In the genomic region with DNA sequence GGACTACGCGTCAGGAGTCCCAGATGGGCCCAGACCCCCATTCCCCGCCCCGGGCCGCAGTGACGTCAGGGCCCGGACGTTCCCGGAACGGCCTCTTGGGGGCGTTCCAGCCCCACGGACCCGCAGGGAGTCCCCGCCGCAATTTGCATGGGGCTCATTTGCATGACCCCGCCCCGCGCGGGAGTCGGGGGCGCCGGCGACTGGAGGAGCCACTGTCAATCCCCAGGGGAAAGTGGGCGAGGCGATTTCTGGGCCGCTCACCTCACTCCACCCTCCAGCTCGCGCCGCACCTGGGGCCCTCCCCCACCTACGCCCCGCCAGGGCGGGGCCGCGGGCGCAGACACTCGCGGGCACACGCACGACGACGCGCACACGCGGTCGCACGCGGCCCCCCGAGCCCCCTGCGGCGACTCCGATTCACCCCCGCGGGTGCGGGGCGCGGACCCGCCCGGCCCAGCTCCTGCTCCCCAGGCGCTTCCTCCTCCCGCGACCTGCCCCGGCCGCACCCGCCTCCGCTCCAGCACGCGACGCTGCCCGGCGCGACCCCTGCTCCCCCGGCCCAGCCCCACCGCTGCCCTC, we compare ENCODE assay signal across 9 cellular contexts. TPM values are rescaled to one million over a fixed set of nuclear protein-coding genes. Genes with fewer than 3 reads are reported as not detected.
DNase-seq lines count a peak whose midpoint lies in the region; ATAC-seq, FAIRE-seq and TF ChIP-seq lines count a peak whose summit lies in the region.
"Had no signal": no experiment of that assay in that cellular context is flagged by ENCODE, and none has a peak within 500 bp of the region (broad histone marks: within the 10 kb centered on the region; RNA-seq: fewer than 3 reads in every experiment).

No MANE protein-coding gene starts in this region.

- peaks cover 9% of the 10 kb centered on the region for H3K4me1 Mint-ChIP-seq in mesothelial cell of epicardium

- no peak overlapping the region for H3K14ac ChIP-seq in H1 (ENCODE audit: insufficient read length)

- H2BK20ac ChIP-seq in H1 (ENCODE audit: low read length) = no peak overlapping the region

- H2BK12ac ChIP-seq in H1 (ENCODE audit: low read depth, low read length) = no peak overlapping the region

- peak; percentile 75 to 79 for TF ChIP-seq RAD21 in H1 (IDR thresholded peaks at IDR 0.05 in 1 of 2, conservative IDR thresholded peaks at IDR 0.05 in 1 of 2; ENCODE audit: low read depth in 2 of 2, low read length in 2 of 2)

- peaks cover 0 to 18% (median 14%) of the 10 kb centered on the region in 4 experiments; a peak in 5 of 7 replicates for H3K27me3 ChIP-seq in H1 (replicated peaks in 1 of 4; ENCODE audit: control insufficient read depth in 3 of 4, extremely low read depth in 1 of 4, insufficient read depth in 3 of 4, low read length in 3 of 4)

- H2BK15ac ChIP-seq in H1 (ENCODE audit: low read length) = no peak overlapping the region

- H3K9me3 ChIP-seq in H1 (ENCODE audit: insufficient read depth in 2 of 2, low read depth in 1 of 2, low read length in 1 of 2) = no peaks in the 10 kb centered on the region

- H3K27ac ChIP-seq in H1 (ENCODE audit: low read depth, low read length) = no peak overlapping the region
- H3K27ac ChIP-seq: C4-2B had no signal

- peaks cover 8% of the 10 kb centered on the region for H3K23me2 ChIP-seq in H1 (ENCODE audit: low read depth, low read length)

- WGBS in H1 (ENCODE audit: extremely low coverage in 1 of 2, insufficient coverage in 1 of 2, insufficient read length in 1 of 2, insufficient replicate concordance in 2 of 2, low coverage in 1 of 2, low lambda C conversion rate in 2 of 2, missing lambda C conversion rate in 1 of 2), 2 experiments = 0% methylated on average over 3 of the region's 73 CpGs; no CpG with 5 or more reads in 1 of the 2 experiments

- H3K9ac ChIP-seq in H1 (replicated peaks in 1 of 4; ENCODE audit: extremely low read depth in 1 of 4, low read depth in 3 of 4, low read length in 3 of 4) = peak overlapping the region in 2 of 4 experiments; percentile 30 to 76; a peak in 3 of 7 replicates

- H3K56ac ChIP-seq in H1 (replicated peaks; ENCODE audit: insufficient read length, low read depth, low read length) = no peak overlapping the region

- no peak overlapping the region for H4K91ac ChIP-seq in H1 (replicated peaks; ENCODE audit: insufficient read length, low read length)

- H3K27me3 Mint-ChIP-seq in mesothelial cell of epicardium (ENCODE audit: low read depth) = peaks cover 17% of the 10 kb centered on the region

- peak overlapping the region; percentile 32 to 67 (median 36); a peak in 5 of 8 replicates for H3K4me3 ChIP-seq in H1 (ENCODE audit: extremely low read depth in 1 of 4, insufficient read depth in 2 of 4, low read depth in 3 of 4, low read length in 4 of 4)

- H2BK5ac ChIP-seq in H1 (ENCODE audit: low read depth, low read length) = no peak overlapping the region

- no peak overlapping the region for H4K5ac ChIP-seq in H1 (ENCODE audit: insufficient read length, low read depth, low read length)

- H3K36me3 Mint-ChIP-seq in mesothelial cell of epicardium = peaks cover 4% of the 10 kb centered on the region

- no peak overlapping the region for H3K23ac ChIP-seq in H1 (ENCODE audit: insufficient read length)

- FAIRE-seq in H1 (lab: Jason Lieb, UNC) = no peak

- H3K18ac ChIP-seq in H1 (ENCODE audit: extremely low read depth, low read length) = no peak overlapping the region; the same call in 1 of the 2 replicates

- TF ChIP-seq CTCF in H1 (IDR thresholded peaks at IDR 0.05; ENCODE audit: control extremely low read depth in 1 of 3, insufficient read depth in 1 of 3, low read depth in 1 of 3, low read length in 3 of 3) = peak in 2 of 3 experiments; percentile 75 to 76; a peak in 3 of 4 replicates
- peak; percentile 95 for TF ChIP-seq CTCF in mesothelial cell of epicardium (IDR thresholded peaks at IDR 0.05; ENCODE audit: unreplicated experiment)

- TF ChIP-seq EP300 in H1 (IDR thresholded peaks at IDR 0.05; ENCODE audit: borderline replicate concordance in 1 of 2, low read depth in 2 of 2, low read length in 2 of 2) = peak in 1 of 2 experiments; percentile 47; a peak in 1 of 3 replicates

- no peaks in the 10 kb centered on the region for H3K9me3 Mint-ChIP-seq in mesothelial cell of epicardium

- no peaks in the 10 kb centered on the region for H3K79me2 ChIP-seq in H1 (ENCODE audit: control insufficient read depth in 1 of 2, insufficient read depth in 2 of 2, low read length in 2 of 2)

- no peak overlapping the region for H3K4ac ChIP-seq in H1 (replicated peaks; ENCODE audit: insufficient read length, low read depth, low read length)

- DNase-seq in SIG-M5 treated with dmso at 0.1 percent for 504 hours (lab: John Stamatoyannopoulos, UW; ENCODE audit: unreplicated experiment) (peak; percentile 68), SIG-M5 (lab: John Stamatoyannopoulos, UW) (no peak), NCI-H446 treated with DMSO at 0.1 percent for 48 hours (lab: John Stamatoyannopoulos, UW) (peak; percentile 70), H1 (ENCODE audit: low read depth in 1 of 2, low spot score in 2 of 2) (peak; percentile 81 to 97), mesothelial cell of epicardium (ENCODE audit: low spot score in 2 of 2, unreplicated experiment in 2 of 2) (peak; percentile 93 to 97)
- peak; percentile 70 to 79 for DNase-seq in activated CD8-positive, alpha-beta memory T cell treated with anti-CD3 and anti-CD28 coated beads for 1 hour (ENCODE audit: extremely low read depth in 1 of 2, low read depth in 1 of 2)
- DNase-seq in stimulated activated CD8-positive, alpha-beta memory T cell treated with anti-CD3 and anti-CD28 coated beads, Interleukin-2, amount 100 ng/mL, for 48 hours (ENCODE audit: low read depth in 2 of 2) = peak; percentile 87 to 93

- H4K20me1 ChIP-seq in H1 (replicated peaks in 1 of 2; ENCODE audit: control insufficient read depth in 1 of 2, insufficient read depth in 2 of 2, low read length in 2 of 2) = peaks cover 31 to 50% of the 10 kb centered on the region in 2 experiments

- H3K27ac Mint-ChIP-seq in mesothelial cell of epicardium = no peak overlapping the region

- peak overlapping the region; percentile 49 to 75; a peak in 3 of 4 replicates for H3K4me2 ChIP-seq in H1 (ENCODE audit: insufficient read depth in 1 of 2, low read depth in 2 of 2, low read length in 2 of 2)

- H3K36me3 ChIP-seq in H1 (ENCODE audit: control insufficient read depth in 2 of 4, insufficient read depth in 4 of 4, low read length in 3 of 4) = peaks cover 0 to 7% (median 0%) of the 10 kb centered on the region in 4 experiments; a peak in 2 of 8 replicates

- peak; percentile 73 for ATAC-seq in HG03095 (IDR thresholded peaks at IDR 0.05; ENCODE audit: unreplicated experiment)

- H3K4me1 ChIP-seq in H1 (replicated peaks in 1 of 4; ENCODE audit: control insufficient read depth in 3 of 4, insufficient read depth in 4 of 4, low read length in 3 of 4) = peaks cover 0 to 23% (median 11%) of the 10 kb centered on the region in 4 experiments; a peak in 6 of 7 replicates

- no peak overlapping the region for H4K8ac ChIP-seq in H1 (ENCODE audit: extremely low read depth, insufficient read depth, low read length)

- H3K4me3 Mint-ChIP-seq in mesothelial cell of epicardium = peak overlapping the region; percentile 59

- H3K79me1 ChIP-seq in H1 (ENCODE audit: low read depth, low read length) = peaks cover 4% of the 10 kb centered on the region

- POLR2A ChIA-PET in H1 (lab: Charles Lee; ENCODE audit: partially characterized antibody) = interaction anchor here (0.5 to 10.9 kb wide), 18 partner anchors 7 to 396 kb away, joined by 3 to 245 read pairs (median 4); a partner anchor contains a TSS

- CTCF ChIA-PET in H1 (lab: Charles Lee; ENCODE audit: partially characterized antibody) = interaction anchor here (0.8 to 4.5 kb wide), 12 partner anchors 9 to 246 kb away, joined by 3 to 60 read pairs (median 4); a partner anchor contains a TSS

- no peak overlapping the region for H2AFZ ChIP-seq in H1 (ENCODE audit: low read length)

- H2AK5ac ChIP-seq in H1 (ENCODE audit: low read depth, low read length) = no peak overlapping the region

- peak in 1 of 2 experiments; percentile 45; a peak in 1 of 3 replicates for TF ChIP-seq POLR2A in H1 (IDR thresholded peaks at IDR 0.05; ENCODE audit: control extremely low read depth in 1 of 2, low read depth in 2 of 2, low read length in 2 of 2)

- H2BK120ac ChIP-seq in H1 (replicated peaks; ENCODE audit: low read depth, low read length) = no peak overlapping the region

RNA-seq across cellular contexts. Expression of a gene that starts 13.2 kb away (rescaled TPM):
- total RNA-seq in H1 (2021; fragmentation: NEBNext Ultra II Directional; extraction: Animal tissue kit (Norgen Biotek cat#: 25700)) = 155 and 162 TPM in 2 replicates
- polyA plus RNA-seq in H1 (2011; rRNA removed) = 52.3 and 104 TPM in 2 replicates
- 82.7 TPM for polyA plus RNA-seq in H1 (2011; cell fraction: cytosol; rRNA removed)
- 556 TPM for polyA plus RNA-seq in H1 (2011; cell fraction: nucleus; rRNA removed)
- polyA plus RNA-seq in H1 (2012, experiment 1 of 2) = 93.3 to 153 TPM (median 143 TPM) in 4 replicates
- 95.8 TPM for polyA plus RNA-seq in H1 (2012, experiment 2 of 2)
- polyA plus RNA-seq in H1 (2013, experiment 1 of 2) = 113 TPM
- 84.3 TPM for polyA plus RNA-seq in H1 (2013, experiment 2 of 2)
- 35.4 and 47.0 TPM in 2 replicates for polyA minus RNA-seq in H1 (2011; rRNA and poly(A)+ RNA removed)
- polyA minus RNA-seq in H1 (2011; cell fraction: cytosol; rRNA and poly(A)+ RNA removed) = 94.9 TPM
- polyA minus RNA-seq in H1 (2011; cell fraction: nucleus; rRNA and poly(A)+ RNA removed) = 130 TPM
- total RNA-seq in mesothelial cell of epicardium = 502 to 532 TPM (median 514 TPM) in 3 replicates

RNA-seq across cellular contexts. Expression of a gene that starts 19.8 kb away (rescaled TPM):
- 27.7 and 29.3 TPM in 2 replicates for total RNA-seq in H1 (2021; fragmentation: NEBNext Ultra II Directional; extraction: Animal tissue kit (Norgen Biotek cat#: 25700))
- polyA plus RNA-seq in H1 (2011; rRNA removed) = 121 and 123 TPM in 2 replicates
- polyA plus RNA-seq in H1 (2011; cell fraction: cytosol; rRNA removed) = 83.6 TPM
- polyA plus RNA-seq in H1 (2011; cell fraction: nucleus; rRNA removed) = 56.0 TPM
- 15.3 to 54.0 TPM (median 48.7 TPM) in 4 replicates for polyA plus RNA-seq in H1 (2012, experiment 1 of 2)
- 32.5 TPM for polyA plus RNA-seq in H1 (2012, experiment 2 of 2)
- polyA plus RNA-seq in H1 (2013, experiment 1 of 2) = 35.2 TPM
- polyA plus RNA-seq in H1 (2013, experiment 2 of 2) = 36.8 TPM
- 6.5 and 11.0 TPM in 2 replicates for polyA minus RNA-seq in H1 (2011; rRNA and poly(A)+ RNA removed)
- 18.9 TPM for polyA minus RNA-seq in H1 (2011; cell fraction: cytosol; rRNA and poly(A)+ RNA removed)
- polyA minus RNA-seq in H1 (2011; cell fraction: nucleus; rRNA and poly(A)+ RNA removed) = 13.1 TPM
- total RNA-seq in mesothelial cell of epicardium = 112 to 139 TPM (median 123 TPM) in 3 replicates

RNA-seq across cellular contexts. Expression of a gene that starts 33.2 kb away (rescaled TPM):
- total RNA-seq in H1 (2021; fragmentation: NEBNext Ultra II Directional; extraction: Animal tissue kit (Norgen Biotek cat#: 25700)) = 1.2 and 2.8 TPM in 2 replicates
- polyA plus RNA-seq in H1 (2011; rRNA removed) = 3.5 and 12.8 TPM in 2 replicates
- 8.3 TPM for polyA plus RNA-seq in H1 (2011; cell fraction: cytosol; rRNA removed)
- 14.5 TPM for polyA plus RNA-seq in H1 (2011; cell fraction: nucleus; rRNA removed)
- polyA plus RNA-seq in H1 (2012, experiment 1 of 2) = 1.1 to 1.7 TPM (median 1.3 TPM) in 3 of 4 replicates, not detected in the other
- 0.43 TPM for polyA plus RNA-seq in H1 (2012, experiment 2 of 2)
- 3.8 TPM for polyA plus RNA-seq in H1 (2013, experiment 1 of 2)
- 3.2 TPM for polyA plus RNA-seq in H1 (2013, experiment 2 of 2)
- polyA minus RNA-seq in H1 (2011; rRNA and poly(A)+ RNA removed) = not detected in 2 replicates
- 4.5 TPM for polyA minus RNA-seq in H1 (2011; cell fraction: cytosol; rRNA and poly(A)+ RNA removed)
- 3.4 TPM for polyA minus RNA-seq in H1 (2011; cell fraction: nucleus; rRNA and poly(A)+ RNA removed)
- 87.7 to 92.1 TPM (median 92.0 TPM) in 3 replicates for total RNA-seq in mesothelial cell of epicardium

RNA-seq across cellular contexts. Expression of a gene that starts 41.0 kb away (rescaled TPM):
- not detected in 2 replicates for total RNA-seq in H1 (2021; fragmentation: NEBNext Ultra II Directional; extraction: Animal tissue kit (Norgen Biotek cat#: 25700))
- polyA plus RNA-seq in H1 (2011; rRNA removed) = not detected in 2 replicates
- not detected for polyA plus RNA-seq in H1 (2011; cell fraction: cytosol; rRNA removed)
- not detected for polyA plus RNA-seq in H1 (2011; cell fraction: nucleus; rRNA removed)
- polyA plus RNA-seq in H1 (2012, experiment 1 of 2) = not detected in 4 replicates
- not detected for polyA plus RNA-seq in H1 (2012, experiment 2 of 2)
- 0.02 TPM for polyA plus RNA-seq in H1 (2013, experiment 1 of 2)
- polyA plus RNA-seq in H1 (2013, experiment 2 of 2) = not detected
- not detected in 2 replicates for polyA minus RNA-seq in H1 (2011; rRNA and poly(A)+ RNA removed)
- polyA minus RNA-seq in H1 (2011; cell fraction: cytosol; rRNA and poly(A)+ RNA removed) = not detected
- polyA minus RNA-seq in H1 (2011; cell fraction: nucleus; rRNA and poly(A)+ RNA removed) = 0.40 TPM
- 0.27 to 0.57 TPM (median 0.40 TPM) in 3 replicates for total RNA-seq in mesothelial cell of epicardium

RNA-seq across cellular contexts. Expression of a gene that starts 51.2 kb away (rescaled TPM):
- total RNA-seq in H1 (2021; fragmentation: NEBNext Ultra II Directional; extraction: Animal tissue kit (Norgen Biotek cat#: 25700)) = not detected in 2 replicates
- not detected in 2 replicates for polyA plus RNA-seq in H1 (2011; rRNA removed)
- not detected for polyA plus RNA-seq in H1 (2011; cell fraction: cytosol; rRNA removed)
- polyA plus RNA-seq in H1 (2011; cell fraction: nucleus; rRNA removed) = not detected
- 0.30 to 0.90 TPM (median 0.58 TPM) in 4 replicates for polyA plus RNA-seq in H1 (2012, experiment 1 of 2)
- polyA plus RNA-seq in H1 (2012, experiment 2 of 2) = 0.20 TPM
- not detected for polyA plus RNA-seq in H1 (2013, experiment 1 of 2)
- polyA plus RNA-seq in H1 (2013, experiment 2 of 2) = not detected
- not detected in 2 replicates for polyA minus RNA-seq in H1 (2011; rRNA and poly(A)+ RNA removed)
- not detected for polyA minus RNA-seq in H1 (2011; cell fraction: cytosol; rRNA and poly(A)+ RNA removed)
- polyA minus RNA-seq in H1 (2011; cell fraction: nucleus; rRNA and poly(A)+ RNA removed) = not detected
- 1.6 to 2.8 TPM (median 2.7 TPM) in 3 replicates for total RNA-seq in mesothelial cell of epicardium

Comparison
In these comparisons a context has a peak if more than half of its experiments do, and no peak if none do; other contexts are left out.
1. RNA of a gene that starts 33.2 kb away (total RNA-seq): 87.7 to 92.1 TPM in mesothelial cell of epicardium; 1.2 to 2.8 TPM in H1; every median in the first group is over 10 times any median in the second.